In genomic region chr6:163507965-163508364, GRCh38 we compare ENCODE assay signal across 1 cellular context.
TF ChIP-seq lines count a peak whose summit lies in the region.

No MANE protein-coding gene starts in this region.

TF ChIP-seq in IMR-90, 13 proteins besides CTCF, POLR2A, EP300 and RAD21 (continued from another document):
- TF ChIP-seq RCOR1 (IDR thresholded peaks at IDR 0.05; ENCODE audit: insufficient replicate concordance, low read length), result no peak
